In genomic region chr1:42173155-42173933, GRCh38 we compare ENCODE assay signal across 8 cellular contexts. TPM values are rescaled to one million over a fixed set of nuclear protein-coding genes. Genes with fewer than 3 reads are reported as not detected.
DNase-seq lines count a peak whose midpoint lies in the region; ATAC-seq, FAIRE-seq and TF ChIP-seq lines count a peak whose summit lies in the region.

No MANE protein-coding gene starts in this region.

- in situ Hi-C loops in astrocyte of the spinal cord (cut with HindIII; ENCODE audit: low sequenced_read_pairs) = no loop called here

- intact Hi-C loops in spleen (cut with DNase I; ENCODE audit: low total_unique reads) = loop anchor here (10.0 kb wide), 2 partner anchors 161 to 599 kb away; partner anchors contain the start of gene FOXJ3

- no peaks in the 10 kb centered on the region for H3K27me3 ChIP-seq in spleen (replicated peaks in 1 of 7)

- 39 to 46% (median 41%) methylated on average over 9 of the region's 9 CpGs for WGBS in spleen, 5 donors

- peaks cover 9 to 53% (median 36%) of the 10 kb centered on the region in 6 donors for H3K4me1 ChIP-seq in spleen

- FAIRE-seq in TTC549 (lab: Jason Lieb, UNC) = peak; percentile 3

- DNase-seq in GM10266 (ENCODE audit: extremely low spot score) = peak; percentile 79
- peak; percentile 73 for DNase-seq in NCI-H1105 treated with DMSO at 0.1 percent for 48 hours (lab: John Stamatoyannopoulos, UW)
- peak; percentile 52 for DNase-seq in astrocyte of the spinal cord (ENCODE audit: low read depth, low spot score)
- DNase-seq in iPS DF 19.7 (ENCODE audit: low read depth, low spot score) = peak; percentile 25
- peak; percentile 92 for DNase-seq in spleen

- no peak overlapping the region for H3K4me3 ChIP-seq in astrocyte of the spinal cord (ENCODE audit: low read depth, low read length)
- no peak overlapping the region for H3K4me3 ChIP-seq in spleen

- peak overlapping the region; percentile 45 to 79 (median 67) for H3K27ac ChIP-seq in spleen

- no peak for TF ChIP-seq POLR2A in spleen (IDR thresholded peaks at IDR 0.05)

- ATAC-seq in GM21786 (IDR thresholded peaks at IDR 0.05; ENCODE audit: unreplicated experiment) = no peak
- ATAC-seq in HG03460 (IDR thresholded peaks at IDR 0.05; ENCODE audit: unreplicated experiment) = no peak

- no peaks in the 10 kb centered on the region for H3K9me3 ChIP-seq in spleen

- peaks cover 0 to 17% (median 0%) of the 10 kb centered on the region in 6 donors for H3K36me3 ChIP-seq in spleen

- TF ChIP-seq CTCF in GM10266 (IDR thresholded peaks at IDR 0.05; ENCODE audit: control insufficient read depth, insufficient read depth, low read depth, missing control alignments) (peak; percentile 98), astrocyte of the spinal cord (IDR thresholded peaks at IDR 0.05; ENCODE audit: low read depth, low read length) (peak; percentile 99), spleen (IDR thresholded peaks at IDR 0.05 in 8 of 11, conservative IDR thresholded peaks at IDR 0.05 in 3 of 11) (peak; percentile 75 to 97 (median 93))

RNA-seq across cellular contexts. Expression of gene GUCA2A, which starts 8.8 kb away (rescaled TPM):
- not detected for total RNA-seq in spleen
- not detected for polyA plus RNA-seq in spleen

RNA-seq across cellular contexts. Expression of gene GUCA2B, which starts 20.1 kb away (rescaled TPM):
- not detected for total RNA-seq in spleen
- not detected for polyA plus RNA-seq in spleen

Comparison
In these comparisons a context has a peak if more than half of its experiments do, and no peak if none do; other contexts are left out.
1. DNase-seq: peak in every context shown above with its lines; median percentile 92 in spleen; 79 in GM10266; 73 in NCI-H1105 treated with DMSO at 0.1 percent for 48 hours; 52 in astrocyte of the spinal cord; 25 in iPS DF 19.7.